Comparison of ENCODE assay signal across 8 cellular contexts in genomic region chr7:2403718-2404648, GRCh38. TPM values are rescaled to one million over a fixed set of nuclear protein-coding genes. Genes with fewer than 3 reads are reported as not detected.
A peak's percentile ranks its signal among the peaks of the same experiment; 100 is the strongest.
DNase-seq lines count a peak whose midpoint lies in the region; ATAC-seq, FAIRE-seq and TF ChIP-seq lines count a peak whose summit lies in the region.

No MANE protein-coding gene starts in this region.

- H3K4me2 ChIP-seq in keratinocyte (ENCODE audit: control insufficient read depth, extremely low read depth, insufficient read depth, low read depth, low read length) = peak overlapping the region; percentile 89

- no peaks in the 10 kb centered on the region for H3K9me3 ChIP-seq in keratinocyte (ENCODE audit: control insufficient read depth, low read depth, low read length)
- H3K9me3 ChIP-seq in spleen = no peaks in the 10 kb centered on the region

- peak; percentile 9 for DNase-seq in NCI-H345 (lab: John Stamatoyannopoulos, UW)
- DNase-seq in NCI-H345 treated with DMSO at 0.1 percent for 48 hours (lab: John Stamatoyannopoulos, UW; ENCODE audit: unreplicated experiment) = no peak
- peak in 11 of 34 experiments; percentile 9 to 39 (median 28) for DNase-seq in T-cell
- DNase-seq in cerebellar cortex (ENCODE audit: low spot score) = peak; percentile 44
- no peak for DNase-seq in keratinocyte (ENCODE audit: low read depth, low spot score)
- no peak for DNase-seq in spleen

- no peaks in the 10 kb centered on the region for H3K36me3 Mint-ChIP-seq in T-cell

- dilution Hi-C loops in keratinocyte (cut with MboI; ENCODE audit: extremely low pct_ligation_motif_present, low sequenced_read_pairs) = no loop called here

- TF ChIP-seq CTCF in keratinocyte (optimal IDR thresholded peaks at IDR 0.05 in 1 of 3, IDR thresholded peaks at IDR 0.05 in 1 of 3, conservative IDR thresholded peaks at IDR 0.05 in 1 of 3; ENCODE audit: extremely low read depth in 1 of 3, insufficient read depth in 2 of 3, low read length in 3 of 3) = peak in 2 of 3 experiments; percentile 8 to 22
- TF ChIP-seq CTCF in spleen (IDR thresholded peaks at IDR 0.05 in 8 of 11, conservative IDR thresholded peaks at IDR 0.05 in 3 of 11) = peak in 3 of 11 experiments; percentile 7 to 16 (median 10)

- peaks cover 56 to 61% (median 58%) of the 10 kb centered on the region in 3 donors for H3K4me1 Mint-ChIP-seq in T-cell

- peak; percentile 3 for ATAC-seq in HG03175 (IDR thresholded peaks at IDR 0.05; ENCODE audit: unreplicated experiment)
- peak; percentile 4 to 39 (median 28) for ATAC-seq in T-cell (replicated peaks in 1 of 4)
- no peak for ATAC-seq in GM19463 (IDR thresholded peaks at IDR 0.05; ENCODE audit: unreplicated experiment)

- H3K4me1 ChIP-seq in keratinocyte (ENCODE audit: control insufficient read depth, extremely low read depth, insufficient read depth, low read length) (peaks cover 20% of the 10 kb centered on the region), spleen (peaks cover 55 to 94% (median 84%) of the 10 kb centered on the region in 6 donors)

- H3K9me3 Mint-ChIP-seq in T-cell = no peaks in the 10 kb centered on the region

- no peaks in the 10 kb centered on the region for H3K36me3 ChIP-seq in keratinocyte (ENCODE audit: control insufficient read depth in 2 of 2, extremely low read depth in 1 of 2, insufficient read depth in 2 of 2, low read length in 2 of 2)
- no peaks in the 10 kb centered on the region for H3K36me3 ChIP-seq in spleen

- POLR2A ChIA-PET in T-cell (lab: Charles Lee) = interaction anchor here in 1 of 2 donors (0.6 kb wide), 1 partner anchor 30 kb away, joined by 9 read pairs; no protein-coding TSS in a partner anchor

- no peaks in the 10 kb centered on the region for H3K27me3 Mint-ChIP-seq in T-cell

- H3K4me3 ChIP-seq in keratinocyte (ENCODE audit: control insufficient read depth in 2 of 3, extremely low read depth in 1 of 3, insufficient read depth in 2 of 3, low read depth in 1 of 3, low read length in 3 of 3) = peak overlapping the region; percentile 65 to 89 (median 74)
- peak overlapping the region; percentile 76 to 93 (median 88) for H3K4me3 ChIP-seq in spleen

- H3K9ac ChIP-seq in keratinocyte (ENCODE audit: control insufficient read depth, extremely low read depth, insufficient read depth, low read length) = peak overlapping the region; percentile 76

- no peaks in the 10 kb centered on the region for H3K27me3 ChIP-seq in keratinocyte (ENCODE audit: control insufficient read depth, extremely low read depth, insufficient read depth, low read length)
- H3K27me3 ChIP-seq in spleen (replicated peaks in 1 of 7) = no peaks in the 10 kb centered on the region

- H3K9me1 ChIP-seq in keratinocyte (ENCODE audit: control insufficient read depth, extremely low read depth, insufficient read depth, low read length) = no peaks in the 10 kb centered on the region

- no peak for TF ChIP-seq POLR2A in spleen (IDR thresholded peaks at IDR 0.05)

- no peak for FAIRE-seq in keratinocyte (lab: Jason Lieb, UNC)

- no peaks in the 10 kb centered on the region for H3K79me2 ChIP-seq in keratinocyte (ENCODE audit: control insufficient read depth, insufficient read depth, low read length)

- intact Hi-C loops in spleen (cut with DNase I; ENCODE audit: low total_unique reads) = no loop called here

- CTCF ChIA-PET in T-cell (lab: Charles Lee) = no interaction called here

- peak overlapping the region; percentile 51 for H2AFZ ChIP-seq in keratinocyte (ENCODE audit: control insufficient read depth, low read length)

- 1 to 4% (median 1%) methylated on average over 20 to 71 of the region's 71 CpGs for WGBS in spleen, 5 donors

- peak overlapping the region; percentile 86 to 92 for H3K27ac Mint-ChIP-seq in T-cell

- H4K20me1 ChIP-seq in keratinocyte (ENCODE audit: control insufficient read depth, extremely low read depth, insufficient read depth, low read length) = no peaks in the 10 kb centered on the region

- peak overlapping the region; percentile 75 to 81 (median 79) for H3K4me3 Mint-ChIP-seq in T-cell

- H3K27ac ChIP-seq in keratinocyte (ENCODE audit: control insufficient read depth, insufficient read depth, low read length) (peak overlapping the region; percentile 36), spleen (peak overlapping the region; percentile 63 to 93 (median 84))

RNA-seq across cellular contexts. Expression of gene CHST12, which starts 0.6 kb away (rescaled TPM):
- total RNA-seq in T-cell (10 to 100 TPM; 20.3 to 41.5 (median 30.8) TPM), spleen (10 to 100 TPM; 28.2 to 51.4 (median 33.2) TPM)
- polyA plus RNA-seq in keratinocyte (5.0 to 8.3 TPM (median 7.0 TPM) in 3 replicates), spleen (10 to 100 TPM in 2 of 3 donors, 1 to 10 TPM in 1; 7.7 to 14.4 (median 11.7) TPM)
- polyA plus RNA-seq in keratinocyte (2011; ENCODE audit: low read depth) = 3.1 TPM
- polyA plus RNA-seq in keratinocyte (2011; cell fraction: cytosol; rRNA removed) = 3.5 and 7.6 TPM in 2 replicates
- polyA plus RNA-seq in keratinocyte (2011; cell fraction: nucleus; rRNA removed) = 8.3 and 12.2 TPM in 2 replicates
- 4.7 and 7.9 TPM in 2 replicates for polyA plus RNA-seq in keratinocyte (2012; ENCODE audit: low replicate concordance)
- polyA minus RNA-seq in keratinocyte = 2.7 to 6.8 TPM (median 3.4 TPM) in 3 replicates
- 17.1 TPM for polyA minus RNA-seq in keratinocyte (2011; cell fraction: cytosol; rRNA and poly(A)+ RNA removed)
- polyA minus RNA-seq in keratinocyte (2011; cell fraction: nucleus; rRNA and poly(A)+ RNA removed) = 10.3 and 11.1 TPM in 2 replicates

RNA-seq across cellular contexts. Expression of gene EIF3B, which starts 49.4 kb away (rescaled TPM):
- total RNA-seq in T-cell (100 to 1,000 TPM; 150 to 169 (median 165) TPM), spleen (100 to 1,000 TPM in 6 of 7 donors, 10 to 100 TPM in 1; 79.6 to 150 (median 116) TPM)
- polyA plus RNA-seq in keratinocyte (119 to 169 TPM (median 144 TPM) in 3 replicates), spleen (100 to 1,000 TPM in 1 of 3 donors, 10 to 100 TPM in 2; 78.1 to 117 (median 96.9) TPM)
- polyA plus RNA-seq in keratinocyte (2011; ENCODE audit: low read depth) = 278 TPM
- 116 and 141 TPM in 2 replicates for polyA plus RNA-seq in keratinocyte (2011; cell fraction: cytosol; rRNA removed)
- polyA plus RNA-seq in keratinocyte (2011; cell fraction: nucleus; rRNA removed) = 229 and 245 TPM in 2 replicates
- polyA plus RNA-seq in keratinocyte (2012; ENCODE audit: low replicate concordance) = 114 and 215 TPM in 2 replicates
- 134 to 169 TPM (median 149 TPM) in 3 replicates for polyA minus RNA-seq in keratinocyte
- 125 TPM for polyA minus RNA-seq in keratinocyte (2011; cell fraction: cytosol; rRNA and poly(A)+ RNA removed)
- 77.9 and 154 TPM in 2 replicates for polyA minus RNA-seq in keratinocyte (2011; cell fraction: nucleus; rRNA and poly(A)+ RNA removed)

Comparison
In these comparisons a context has a peak if more than half of its experiments do, and no peak if none do; other contexts are left out.
1. DNase-seq: peak in NCI-H345 (single experiment) and cerebellar cortex (single experiment); none in NCI-H345 treated with DMSO at 0.1 percent for 48 hours (single experiment), keratinocyte (single experiment) and spleen (single experiment).